8 cellular contexts compared by ENCODE assay signal in the genomic region with DNA sequence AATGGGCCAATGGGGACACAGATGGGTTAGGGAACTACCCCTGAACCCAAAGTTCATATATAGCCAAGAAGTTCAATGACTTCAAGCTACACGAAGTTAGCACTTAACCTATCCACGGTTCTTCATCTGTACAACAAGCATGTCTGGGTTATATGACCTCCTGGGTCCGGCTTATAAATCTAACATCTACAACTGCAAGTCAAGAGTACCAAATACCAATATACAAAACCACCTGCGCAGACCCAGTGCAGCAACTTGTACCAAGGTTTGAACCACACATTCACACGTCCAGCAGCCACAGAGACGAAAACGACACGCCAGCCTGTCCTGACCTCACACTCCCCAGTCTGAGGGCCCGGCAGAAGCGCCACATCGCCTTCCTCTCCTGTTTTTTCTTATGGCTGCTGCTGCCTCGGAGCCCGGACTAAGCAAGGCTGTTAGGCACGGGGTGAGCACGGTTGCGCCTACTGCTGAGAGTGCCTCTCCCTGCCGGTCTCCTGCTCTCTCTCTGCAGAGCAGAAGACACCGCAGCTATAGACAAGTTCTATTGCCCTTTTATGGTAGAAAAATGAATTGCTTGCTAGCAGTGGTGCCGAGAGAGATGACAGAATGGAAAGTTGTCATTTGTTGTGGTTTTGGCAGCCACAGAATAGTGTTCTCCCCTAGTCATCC.
DNase-seq lines count a peak whose midpoint lies in the region; ATAC-seq lines count a peak whose summit lies in the region.

No MANE protein-coding gene starts in this region.

- peak; percentile 35 for ATAC-seq in GM18873 (IDR thresholded peaks at IDR 0.05; ENCODE audit: low FRiP score, unreplicated experiment)
- ATAC-seq in HG03378 (IDR thresholded peaks at IDR 0.05; ENCODE audit: unreplicated experiment) = peak; percentile 43
- ATAC-seq in HG03521 (IDR thresholded peaks at IDR 0.05; ENCODE audit: unreplicated experiment) = no peak

- peak; percentile 72 for DNase-seq in activated CD4-positive, alpha-beta T cell treated with anti-CD3 and anti-CD28 coated beads, Interleukin-2, amount 50 U/mL, for 1 hour
- peak; percentile 64 for DNase-seq in effector CD4-positive, alpha-beta T cell
- DNase-seq in nucleus accumbens (lab: John Stamatoyannopoulos, UW) = peak in 29 of 56 donors; percentile 20 to 65 (median 38)
- DNase-seq in SW 1271 (lab: John Stamatoyannopoulos, UW) = no peak

- H3K27ac ChIP-seq in temporal lobe (ENCODE audit: low read depth, low read length) = peak overlapping the region; percentile 91

Comparison
In these comparisons a context has a peak if more than half of its experiments do, and no peak if none do; other contexts are left out.
1. DNase-seq: peak in activated CD4-positive, alpha-beta T cell treated with anti-CD3 and anti-CD28 coated beads, Interleukin-2, amount 50 U/mL, for 1 hour (single experiment), effector CD4-positive, alpha-beta T cell (single experiment) and nucleus accumbens (29 of 56); none in SW 1271 (0 of 2).